In the genomic region with DNA sequence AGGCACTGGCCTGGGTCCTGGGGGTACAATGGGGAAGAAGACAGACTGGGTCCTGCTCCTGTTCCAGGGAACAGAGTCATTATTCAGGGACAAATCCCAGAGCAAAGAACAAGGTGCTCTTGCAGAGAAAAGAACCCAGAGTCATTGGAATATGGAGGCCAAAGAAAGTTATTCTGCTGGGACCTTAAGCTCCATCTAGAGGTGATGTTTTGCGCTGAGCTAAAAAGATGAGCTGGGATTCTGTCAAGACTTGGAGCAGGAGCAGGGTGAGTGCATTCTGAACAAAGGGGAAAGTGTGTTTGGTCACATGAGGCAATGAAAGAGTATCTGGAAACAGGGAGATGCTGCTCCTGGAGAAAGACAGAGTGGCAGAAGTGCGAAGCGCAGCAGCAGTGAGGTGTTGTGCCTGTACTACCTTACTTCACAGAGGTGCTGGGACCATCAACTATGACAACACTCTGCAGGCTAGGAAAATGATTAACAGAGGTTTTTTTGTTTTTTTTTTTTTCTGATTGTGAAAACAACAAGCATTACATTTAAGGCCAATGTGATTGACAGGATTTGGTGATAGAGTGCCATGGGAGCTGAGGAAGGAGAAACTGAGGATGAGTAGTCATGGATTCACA, we compare ENCODE assay signal across 9 cellular contexts.
DNase-seq lines count a peak whose midpoint lies in the region; ATAC-seq and TF ChIP-seq lines count a peak whose summit lies in the region.
"Had no signal": no experiment of that assay in that cellular context is flagged by ENCODE, and none has a peak within 500 bp of the region (broad histone marks: within the 10 kb centered on the region; RNA-seq: fewer than 3 reads in every experiment).

No MANE protein-coding gene starts in this region.

- in situ Hi-C loops in Caki2 (cut with HindIII; ENCODE audit: low pct_unique_long_range_greater_than_20kb, low sequenced_read_pairs): no loop called here

- CTCF ChIA-PET in WTC11 (lab: Charles Lee): interaction anchor here (0.7 to 1.1 kb wide), 4 partner anchors 9 to 145 kb away, joined by 3 to 12 read pairs (median 4); no protein-coding TSS in a partner anchor

- POLR2A ChIA-PET in WTC11 (lab: Charles Lee): no interaction called here

- no peaks in the 10 kb centered on the region for H3K27me3 Mint-ChIP-seq in WTC11 (ENCODE audit: low read depth)
- H3K27me3 Mint-ChIP-seq: central memory CD8-positive, alpha-beta T cell had no signal

- no peak overlapping the region for H3K27ac Mint-ChIP-seq in WTC11

- H3K36me3 Mint-ChIP-seq in WTC11: peaks cover 13% of the 10 kb centered on the region

- no peak for TF ChIP-seq CTCF in WTC11 (IDR thresholded peaks at IDR 0.05)

- ATAC-seq in HG02759 (IDR thresholded peaks at IDR 0.05; ENCODE audit: unreplicated experiment) (peak; percentile 48), WTC11 (peak; percentile 84), HG02852 (IDR thresholded peaks at IDR 0.05; ENCODE audit: unreplicated experiment) (no peak), HG03521 (IDR thresholded peaks at IDR 0.05; ENCODE audit: unreplicated experiment) (no peak)

- peak; percentile 19 for DNase-seq in Caki2 (ENCODE audit: low read depth)
- DNase-seq in WTC11 (ENCODE audit: low spot score): no peak
- peak; percentile 55 for DNase-seq in kidney glomerular epithelial cell (lab: John Stamatoyannopoulos, UW)
- DNase-seq in NCI-H524 treated with DMSO at 0.1 percent for 48 hours (lab: John Stamatoyannopoulos, UW): no peak
- no peak for DNase-seq in mesenteric fat pad (ENCODE audit: low spot score)

- H3K9me3 Mint-ChIP-seq in WTC11: peaks cover 21% of the 10 kb centered on the region
- H3K9me3 Mint-ChIP-seq: central memory CD8-positive, alpha-beta T cell had no signal

- H3K4me1 Mint-ChIP-seq in WTC11: peaks cover 2% of the 10 kb centered on the region; the same call in 1 of the 2 replicates
- H3K4me1 Mint-ChIP-seq: central memory CD8-positive, alpha-beta T cell had no signal

- no peak overlapping the region for H3K4me3 Mint-ChIP-seq in WTC11
- H3K4me3 Mint-ChIP-seq: central memory CD8-positive, alpha-beta T cell had no signal

TF ChIP-seq in WTC11, 78 proteins besides CTCF, POLR2A, EP300 and RAD21:
- no peak for TF ChIP-seq RELA (CRISPR knock-in tag; IDR thresholded peaks at IDR 0.05; ENCODE audit: borderline replicate concordance)
- no peak for TF ChIP-seq SP1 (CRISPR knock-in tag; conservative IDR thresholded peaks at IDR 0.05)
- TF ChIP-seq, protein P1, sequence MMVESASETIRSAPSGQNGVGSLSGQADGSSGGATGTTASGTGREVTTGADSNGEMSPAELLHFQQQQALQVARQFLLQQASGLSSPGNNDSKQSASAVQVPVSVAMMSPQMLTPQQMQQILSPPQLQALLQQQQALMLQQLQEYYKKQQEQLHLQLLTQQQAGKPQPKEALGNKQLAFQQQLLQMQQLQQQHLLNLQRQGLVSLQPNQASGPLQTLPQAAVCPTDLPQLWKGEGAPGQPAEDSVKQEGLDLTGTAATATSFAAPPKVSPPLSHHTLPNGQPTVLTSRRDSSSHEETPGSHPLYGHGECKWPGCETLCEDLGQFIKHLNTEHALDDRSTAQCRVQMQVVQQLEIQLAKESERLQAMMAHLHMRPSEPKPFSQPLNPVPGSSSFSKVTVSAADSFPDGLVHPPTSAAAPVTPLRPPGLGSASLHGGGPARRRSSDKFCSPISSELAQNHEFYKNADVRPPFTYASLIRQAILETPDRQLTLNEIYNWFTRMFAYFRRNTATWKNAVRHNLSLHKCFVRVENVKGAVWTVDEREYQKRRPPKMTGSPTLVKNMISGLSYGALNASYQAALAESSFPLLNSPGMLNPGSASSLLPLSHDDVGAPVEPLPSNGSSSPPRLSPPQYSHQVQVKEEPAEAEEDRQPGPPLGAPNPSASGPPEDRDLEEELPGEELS (CRISPR knock-in tag; IDR thresholded peaks at IDR 0.05): no peak
- TF ChIP-seq, protein P2, sequence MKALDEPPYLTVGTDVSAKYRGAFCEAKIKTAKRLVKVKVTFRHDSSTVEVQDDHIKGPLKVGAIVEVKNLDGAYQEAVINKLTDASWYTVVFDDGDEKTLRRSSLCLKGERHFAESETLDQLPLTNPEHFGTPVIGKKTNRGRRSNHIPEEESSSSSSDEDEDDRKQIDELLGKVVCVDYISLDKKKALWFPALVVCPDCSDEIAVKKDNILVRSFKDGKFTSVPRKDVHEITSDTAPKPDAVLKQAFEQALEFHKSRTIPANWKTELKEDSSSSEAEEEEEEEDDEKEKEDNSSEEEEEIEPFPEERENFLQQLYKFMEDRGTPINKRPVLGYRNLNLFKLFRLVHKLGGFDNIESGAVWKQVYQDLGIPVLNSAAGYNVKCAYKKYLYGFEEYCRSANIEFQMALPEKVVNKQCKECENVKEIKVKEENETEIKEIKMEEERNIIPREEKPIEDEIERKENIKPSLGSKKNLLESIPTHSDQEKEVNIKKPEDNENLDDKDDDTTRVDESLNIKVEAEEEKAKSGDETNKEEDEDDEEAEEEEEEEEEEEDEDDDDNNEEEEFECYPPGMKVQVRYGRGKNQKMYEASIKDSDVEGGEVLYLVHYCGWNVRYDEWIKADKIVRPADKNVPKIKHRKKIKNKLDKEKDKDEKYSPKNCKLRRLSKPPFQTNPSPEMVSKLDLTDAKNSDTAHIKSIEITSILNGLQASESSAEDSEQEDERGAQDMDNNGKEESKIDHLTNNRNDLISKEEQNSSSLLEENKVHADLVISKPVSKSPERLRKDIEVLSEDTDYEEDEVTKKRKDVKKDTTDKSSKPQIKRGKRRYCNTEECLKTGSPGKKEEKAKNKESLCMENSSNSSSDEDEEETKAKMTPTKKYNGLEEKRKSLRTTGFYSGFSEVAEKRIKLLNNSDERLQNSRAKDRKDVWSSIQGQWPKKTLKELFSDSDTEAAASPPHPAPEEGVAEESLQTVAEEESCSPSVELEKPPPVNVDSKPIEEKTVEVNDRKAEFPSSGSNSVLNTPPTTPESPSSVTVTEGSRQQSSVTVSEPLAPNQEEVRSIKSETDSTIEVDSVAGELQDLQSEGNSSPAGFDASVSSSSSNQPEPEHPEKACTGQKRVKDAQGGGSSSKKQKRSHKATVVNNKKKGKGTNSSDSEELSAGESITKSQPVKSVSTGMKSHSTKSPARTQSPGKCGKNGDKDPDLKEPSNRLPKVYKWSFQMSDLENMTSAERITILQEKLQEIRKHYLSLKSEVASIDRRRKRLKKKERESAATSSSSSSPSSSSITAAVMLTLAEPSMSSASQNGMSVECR (CRISPR knock-in tag; IDR thresholded peaks at IDR 0.05; ENCODE audit: borderline replicate concordance): no peak
- no peak for TF ChIP-seq NR1H2 (CRISPR knock-in tag; IDR thresholded peaks at IDR 0.05)
- TF ChIP-seq ELF4 (CRISPR knock-in tag; IDR thresholded peaks at IDR 0.05; ENCODE audit: low read depth): no peak
- no peak for TF ChIP-seq HMGA2 (CRISPR knock-in tag; IDR thresholded peaks at IDR 0.05)
- TF ChIP-seq OVOL2 (CRISPR knock-in tag; IDR thresholded peaks at IDR 0.05; ENCODE audit: borderline replicate concordance): no peak
- TF ChIP-seq, protein P3, sequence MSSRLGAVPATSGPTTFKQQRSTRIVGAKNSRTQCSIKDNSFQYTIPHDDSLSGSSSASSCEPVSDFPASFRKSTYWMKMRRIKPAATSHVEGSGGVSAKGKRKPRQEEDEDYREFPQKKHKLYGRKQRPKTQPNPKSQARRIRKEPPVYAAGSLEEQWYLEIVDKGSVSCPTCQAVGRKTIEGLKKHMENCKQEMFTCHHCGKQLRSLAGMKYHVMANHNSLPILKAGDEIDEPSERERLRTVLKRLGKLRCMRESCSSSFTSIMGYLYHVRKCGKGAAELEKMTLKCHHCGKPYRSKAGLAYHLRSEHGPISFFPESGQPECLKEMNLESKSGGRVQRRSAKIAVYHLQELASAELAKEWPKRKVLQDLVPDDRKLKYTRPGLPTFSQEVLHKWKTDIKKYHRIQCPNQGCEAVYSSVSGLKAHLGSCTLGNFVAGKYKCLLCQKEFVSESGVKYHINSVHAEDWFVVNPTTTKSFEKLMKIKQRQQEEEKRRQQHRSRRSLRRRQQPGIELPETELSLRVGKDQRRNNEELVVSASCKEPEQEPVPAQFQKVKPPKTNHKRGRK (CRISPR knock-in tag; IDR thresholded peaks at IDR 0.05; ENCODE audit: borderline replicate concordance): no peak
- TF ChIP-seq ZNF396 (CRISPR knock-in tag; IDR thresholded peaks at IDR 0.05; ENCODE audit: borderline replicate concordance): no peak
- TF ChIP-seq, protein P4, sequence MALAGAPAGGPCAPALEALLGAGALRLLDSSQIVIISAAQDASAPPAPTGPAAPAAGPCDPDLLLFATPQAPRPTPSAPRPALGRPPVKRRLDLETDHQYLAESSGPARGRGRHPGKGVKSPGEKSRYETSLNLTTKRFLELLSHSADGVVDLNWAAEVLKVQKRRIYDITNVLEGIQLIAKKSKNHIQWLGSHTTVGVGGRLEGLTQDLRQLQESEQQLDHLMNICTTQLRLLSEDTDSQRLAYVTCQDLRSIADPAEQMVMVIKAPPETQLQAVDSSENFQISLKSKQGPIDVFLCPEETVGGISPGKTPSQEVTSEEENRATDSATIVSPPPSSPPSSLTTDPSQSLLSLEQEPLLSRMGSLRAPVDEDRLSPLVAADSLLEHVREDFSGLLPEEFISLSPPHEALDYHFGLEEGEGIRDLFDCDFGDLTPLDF (CRISPR knock-in tag; IDR thresholded peaks at IDR 0.05): no peak
- no peak for TF ChIP-seq ESRRA (CRISPR knock-in tag; IDR thresholded peaks at IDR 0.05; ENCODE audit: borderline replicate concordance)
- TF ChIP-seq MXD4 (CRISPR knock-in tag; IDR thresholded peaks at IDR 0.05; ENCODE audit: borderline replicate concordance): no peak
- TF ChIP-seq, protein P5, sequence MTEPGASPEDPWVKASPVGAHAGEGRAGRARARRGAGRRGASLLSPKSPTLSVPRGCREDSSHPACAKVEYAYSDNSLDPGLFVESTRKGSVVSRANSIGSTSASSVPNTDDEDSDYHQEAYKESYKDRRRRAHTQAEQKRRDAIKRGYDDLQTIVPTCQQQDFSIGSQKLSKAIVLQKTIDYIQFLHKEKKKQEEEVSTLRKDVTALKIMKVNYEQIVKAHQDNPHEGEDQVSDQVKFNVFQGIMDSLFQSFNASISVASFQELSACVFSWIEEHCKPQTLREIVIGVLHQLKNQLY (CRISPR knock-in tag; IDR thresholded peaks at IDR 0.05): no peak

Comparison
In these comparisons a context has a peak if more than half of its experiments do, and no peak if none do; other contexts are left out.
1. DNase-seq: peak in Caki2 (single experiment) and kidney glomerular epithelial cell (single experiment); none in WTC11 (single experiment), NCI-H524 treated with DMSO at 0.1 percent for 48 hours (single experiment) and mesenteric fat pad (single experiment).
2. ATAC-seq: peak in HG02759 (single experiment) and WTC11 (single experiment); none in HG02852 (single experiment) and HG03521 (single experiment).